8 cellular contexts compared by ENCODE assay signal in genomic region chr13:45339867-45340266, GRCh38. TPM values are rescaled to one million over a fixed set of nuclear protein-coding genes. Genes with fewer than 3 reads are reported as not detected.
DNase-seq lines count a peak whose midpoint lies in the region; ATAC-seq and TF ChIP-seq lines count a peak whose summit lies in the region.

No MANE protein-coding gene starts in this region.

- H3K27me3 ChIP-seq in liver (ENCODE audit: control insufficient read depth in 4 of 4, insufficient read depth in 4 of 4, low read length in 3 of 4): no peaks in the 10 kb centered on the region
- H3K27me3 ChIP-seq in subcutaneous abdominal adipose tissue (ENCODE audit: control insufficient read depth in 5 of 5, insufficient read depth in 4 of 5, low read length in 5 of 5): no peaks in the 10 kb centered on the region

- DNase-seq in LNCaP clone FGC (ENCODE audit: low read depth) (no peak), DMS53 treated with DMSO at 0.1 percent for 48 hours (lab: John Stamatoyannopoulos, UW; ENCODE audit: unreplicated experiment) (no peak), NCI-H69 (lab: John Stamatoyannopoulos, UW) (no peak), NCI-H1048 (lab: John Stamatoyannopoulos, UW) (no peak)
- peak; percentile 31 for DNase-seq in activated naive CD8-positive, alpha-beta T cell treated with anti-CD3 and anti-CD28 coated beads, Interleukin-2, amount 50 U/mL, for 16 hours (ENCODE audit: low read depth, low spot score)

- H3K9ac ChIP-seq in liver (ENCODE audit: low read depth in 1 of 2, low read length in 2 of 2) (peak overlapping the region; percentile 97 to 99), subcutaneous abdominal adipose tissue (ENCODE audit: low read length in 5 of 5) (peak overlapping the region; percentile 63 to 100 (median 98))

- H3K4me1 ChIP-seq in liver (ENCODE audit: control insufficient read depth in 4 of 4, insufficient read depth in 4 of 4, low read length in 3 of 4) (peaks cover 14 to 53% (median 45%) of the 10 kb centered on the region in 4 donors), subcutaneous abdominal adipose tissue (ENCODE audit: control insufficient read depth in 5 of 5, insufficient read depth in 5 of 5, low read length in 5 of 5) (peaks cover 4 to 67% (median 51%) of the 10 kb centered on the region in 5 donors)

- TF ChIP-seq RAD21 in liver (IDR thresholded peaks at IDR 0.05): no peak

- H3K27ac ChIP-seq in liver (ENCODE audit: low read depth in 1 of 2, low read length in 2 of 2) (peak overlapping the region; percentile 99 to 100), subcutaneous abdominal adipose tissue (ENCODE audit: low read depth, low read length) (peak overlapping the region; percentile 100)

- no peaks in the 10 kb centered on the region for H3K9me3 ChIP-seq in liver (ENCODE audit: control insufficient read depth in 4 of 4, low read length in 3 of 4)
- no peaks in the 10 kb centered on the region for H3K9me3 ChIP-seq in subcutaneous abdominal adipose tissue (ENCODE audit: control insufficient read depth in 5 of 5, low read length in 5 of 5)

- peak overlapping the region; percentile 84 for H3K4me3 ChIP-seq in LNCaP clone FGC (ENCODE audit: low read depth, low read length)
- H3K4me3 ChIP-seq in liver (ENCODE audit: low read depth in 1 of 3, low read length in 3 of 3): peak overlapping the region; percentile 92 to 94 (median 94)
- peak overlapping the region; percentile 88 to 94 (median 90) for H3K4me3 ChIP-seq in subcutaneous abdominal adipose tissue (ENCODE audit: low read depth in 1 of 5, low read length in 5 of 5)

- H3K36me3 ChIP-seq in liver (ENCODE audit: control insufficient read depth in 4 of 4, insufficient read depth in 3 of 4, low read depth in 1 of 4, low read length in 3 of 4) (peaks cover 11 to 41% (median 33%) of the 10 kb centered on the region in 4 donors), subcutaneous abdominal adipose tissue (ENCODE audit: control insufficient read depth in 5 of 5, insufficient read depth in 5 of 5, low read length in 5 of 5) (peaks cover 40 to 58% (median 55%) of the 10 kb centered on the region in 5 donors)

- ATAC-seq in GM18861 (IDR thresholded peaks at IDR 0.05; ENCODE audit: unreplicated experiment): no peak

- TF ChIP-seq CTCF in LNCaP clone FGC (IDR thresholded peaks at IDR 0.05; ENCODE audit: control insufficient read depth, extremely low read depth, insufficient read depth) (no peak), liver (IDR thresholded peaks at IDR 0.05; ENCODE audit: low read depth, low read length, missing input control) (no peak)

- 2% methylated on average over 11 of the region's 11 CpGs for WGBS in liver

TF ChIP-seq in liver, 16 proteins besides CTCF, POLR2A, EP300 and RAD21:
- TF ChIP-seq EGR1 (IDR thresholded peaks at IDR 0.05; ENCODE audit: low read depth in 2 of 2): no peak
- no peak for TF ChIP-seq GABPA (IDR thresholded peaks at IDR 0.05 in 1 of 2, conservative IDR thresholded peaks at IDR 0.05 in 1 of 2)
- TF ChIP-seq ZBTB33 (IDR thresholded peaks at IDR 0.05): no peak
- no peak for TF ChIP-seq SP1 (IDR thresholded peaks at IDR 0.05)
- no peak for TF ChIP-seq RXRA (IDR thresholded peaks at IDR 0.05)
- no peak for TF ChIP-seq REST (IDR thresholded peaks at IDR 0.05)
- TF ChIP-seq YY1 (IDR thresholded peaks at IDR 0.05): no peak
- no peak for TF ChIP-seq HNF4A (conservative IDR thresholded peaks at IDR 0.05)
- no peak for TF ChIP-seq HNF4G (IDR thresholded peaks at IDR 0.05)

RNA-seq across cellular contexts. Expression of gene TPT1, which starts 1.1 kb away (rescaled TPM):
- 1,000 to 10,000 TPM; 1,382 to 2,052 TPM for total RNA-seq in liver
- 1,000 to 10,000 TPM; 1,578 to 2,885 TPM for polyA plus RNA-seq in liver
